Comparison of ENCODE assay signal across 26 cellular contexts in the genomic region with DNA sequence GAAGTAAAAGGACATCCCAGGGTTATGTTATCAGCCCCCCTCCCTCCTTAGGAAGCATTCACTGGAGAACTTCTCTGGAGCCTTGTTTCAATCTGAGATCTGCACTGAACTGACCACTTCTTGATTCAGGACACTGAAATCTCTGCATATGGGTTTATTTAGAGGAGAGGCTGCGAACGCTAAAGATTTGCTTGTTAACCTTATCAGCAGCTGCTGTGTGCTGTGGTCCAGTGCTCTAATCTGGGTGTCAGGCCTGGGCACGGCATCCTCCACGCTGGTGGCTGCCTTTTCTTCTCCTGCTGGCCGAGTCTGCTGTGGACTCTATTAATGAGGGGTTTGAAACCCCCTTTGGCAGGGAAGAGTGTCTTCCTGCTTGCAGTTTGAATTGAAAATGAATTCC.
"Had no signal": no experiment of that assay in that cellular context is flagged by ENCODE, and none has a peak within 500 bp of the region (broad histone marks: within the 10 kb centered on the region; RNA-seq: fewer than 3 reads in every experiment).

No MANE protein-coding gene starts in this region.

- H3K27ac ChIP-seq: colonic mucosa, esophagus squamous epithelium, heart right ventricle, lower lobe of right lung, prostate gland, right atrium auricular region, stomach, thyroid gland had no signal

- FAIRE-seq: endometrium, islet of Langerhans had no signal

- H3K4me3 ChIP-seq: colonic mucosa, esophagus squamous epithelium, heart right ventricle, lower lobe of right lung, prostate gland, right atrium auricular region, stomach, thyroid gland had no signal

- H3K9me3 ChIP-seq: colonic mucosa, esophagus squamous epithelium, heart right ventricle, lower lobe of right lung, prostate gland, right atrium auricular region, stomach, thyroid gland had no signal

- H3K27me3 ChIP-seq: colonic mucosa, right atrium auricular region, stomach, thyroid gland had no signal

- H3K4me1 ChIP-seq: colonic mucosa, esophagus squamous epithelium, heart right ventricle, lower lobe of right lung, prostate gland, right atrium auricular region, stomach, thyroid gland had no signal

- DNase-seq: central memory CD4-positive, alpha-beta T cell; colonic mucosa; effector memory CD4-positive, alpha-beta T cell; erythroblast; esophagus squamous epithelium; foreskin melanocyte; glutamatergic neuron; heart right ventricle; hippocampal formation; kidney glomerular epithelial cell; left ventricle myocardium superior; lower lobe of right lung; naive B cell; nucleus accumbens; stimulated activated CD4-positive, alpha-beta T cell treated with anti-CD3 and anti-CD28 coated beads, Interleukin-2, amount 100 ng/mL, for 24 hours; stimulated activated CD4-positive, alpha-beta T cell treated with anti-CD3 and anti-CD28 coated beads, Interleukin-4, amount 100 ng/mL, for 24 hours; stimulated activated naive CD4-positive, alpha-beta T cell treated with Interleukin-2 at 50 U/mL for 16 hours; stomach; thyroid gland had no signal

- H3K36me3 ChIP-seq: colonic mucosa, esophagus squamous epithelium, heart right ventricle, lower lobe of right lung, prostate gland, right atrium auricular region, stomach, thyroid gland had no signal

- ATAC-seq: heart right ventricle; left ventricle myocardium superior; lower lobe of right lung; natural killer cell treated with Interleukin-12 subunit alpha and Interleukin-12 subunit beta and Interleukin-15 and Interleukin-18, amount 100 ng/mL, for 72 hours; sciatic nerve; stimulated activated effector memory CD8-positive, alpha-beta T cell treated with anti-CD3 and anti-CD28 coated beads, Interleukin-12 subunit alpha, Interleukin-12 subunit beta, amount 100 ng/mL, for 72 hours had no signal
